29 cellular contexts compared by ENCODE assay signal in genomic region chr12:106915635-106916026, GRCh38. TPM values are rescaled to one million over a fixed set of nuclear protein-coding genes. Genes with fewer than 3 reads are reported as not detected.
A peak's percentile ranks its signal among the peaks of the same experiment; 100 is the strongest.
DNase-seq lines count a peak whose midpoint lies in the region; ATAC-seq and TF ChIP-seq lines count a peak whose summit lies in the region.
"Had no signal": no experiment of that assay in that cellular context is flagged by ENCODE, and none has a peak within 500 bp of the region (broad histone marks: within the 10 kb centered on the region; RNA-seq: fewer than 3 reads in every experiment).

No MANE protein-coding gene starts in this region.

- no peak overlapping the region for H3K4me3 ChIP-seq in testis
- H3K4me3 ChIP-seq: breast epithelium, esophagus muscularis mucosa, left ventricle myocardium inferior, right lobe of liver had no signal

- H3K27me3 Mint-ChIP-seq in activated CD8-positive, alpha-beta T cell treated with anti-CD3 and anti-CD28 coated beads, Interleukin-2, amount 10 ng/mL, durations not matched to agents 7 days and 5 days (ENCODE audit: low read depth) = peaks cover 4% of the 10 kb centered on the region
- peaks cover 12% of the 10 kb centered on the region for H3K27me3 Mint-ChIP-seq in stimulated activated naive CD8-positive, alpha-beta T cell treated with anti-CD3 and anti-CD28 coated beads, Interleukin-15, Interleukin-2, amounts not matched to agents 100 ng/mL and 50 ng/mL, for 24 hours

- H3K27ac ChIP-seq in testis = no peak overlapping the region
- H3K27ac ChIP-seq: breast epithelium, esophagus muscularis mucosa, HL-60, left ventricle myocardium inferior, parathyroid adenoma, right lobe of liver had no signal

- WGBS in testis, 2 donors = 87 to 97% methylated on average over 5 of the region's 5 CpGs

- no peaks in the 10 kb centered on the region for H3K27me3 ChIP-seq in testis
- H3K27me3 ChIP-seq: breast epithelium, right lobe of liver had no signal

- peak; percentile 14 for ATAC-seq in GM21717 (IDR thresholded peaks at IDR 0.05; ENCODE audit: unreplicated experiment)
- no peak for ATAC-seq in activated CD8-positive, alpha-beta T cell treated with anti-CD3 and anti-CD28 coated beads, Interleukin-2, amount 10 ng/mL, durations not matched to agents 7 days and 5 days
- ATAC-seq in HG03135 (IDR thresholded peaks at IDR 0.05; ENCODE audit: unreplicated experiment) = no peak
- ATAC-seq: HepG2, right lobe of liver, Right ventricle myocardium inferior had no signal

- intact Hi-C loops in testis (cut with DNase I; ENCODE audit: low total_unique reads) = no loop called here

- H3K36me3 Mint-ChIP-seq in activated CD8-positive, alpha-beta T cell treated with anti-CD3 and anti-CD28 coated beads, Interleukin-2, amount 10 ng/mL, durations not matched to agents 7 days and 5 days (ENCODE audit: low read depth) = no peaks in the 10 kb centered on the region
- H3K36me3 Mint-ChIP-seq in stimulated activated naive CD8-positive, alpha-beta T cell treated with anti-CD3 and anti-CD28 coated beads, Interleukin-15, Interleukin-2, amounts not matched to agents 100 ng/mL and 50 ng/mL, for 24 hours (ENCODE audit: low read depth) = no peaks in the 10 kb centered on the region
- H3K36me3 Mint-ChIP-seq: mesothelial cell of epicardium had no signal

- H3K36me3 ChIP-seq in testis (ENCODE audit: low read depth, missing control alignments) = no peaks in the 10 kb centered on the region
- H3K36me3 ChIP-seq: breast epithelium, esophagus muscularis mucosa, left ventricle myocardium inferior, right lobe of liver had no signal

- DNase-seq in activated T-cell treated with anti-CD3 and anti-CD28 coated beads, Interleukin-2, amount 50 U/mL, for 48 hours = peak; percentile 42 to 52
- no peak for DNase-seq in activated T-cell treated with anti-CD3 and anti-CD28 coated beads, Interleukin-2, amount 50 U/mL, for 1 hour
- no peak for DNase-seq in activated CD8-positive, alpha-beta T cell treated with anti-CD3 and anti-CD28 coated beads, Interleukin-2, amount 10 ng/mL, durations not matched to agents 7 days and 5 days
- no peak for DNase-seq in testis
- DNase-seq: activated CD4-positive, alpha-beta T cell treated with anti-CD3 and anti-CD28 coated beads, Interleukin-2, amount 50 U/mL, for 1 hour; amniotic stem cell; EL; hippocampal formation; left ventricle myocardium inferior; NCI-H1092 treated with DMSO at 0.1 percent for 48 hours; NCI-H1930; NCI-H345; NCI-H82; OCI-M1; right lobe of liver; substantia nigra; SW 1271 had no signal

- no peak for TF ChIP-seq POLR2A in testis (IDR thresholded peaks at IDR 0.05)

- no peaks in the 10 kb centered on the region for H3K9me3 ChIP-seq in testis
- H3K9me3 ChIP-seq: breast epithelium, esophagus muscularis mucosa, left ventricle myocardium inferior, right lobe of liver had no signal

- no peak overlapping the region for H3K4me3 Mint-ChIP-seq in activated CD8-positive, alpha-beta T cell treated with anti-CD3 and anti-CD28 coated beads, Interleukin-2, amount 10 ng/mL, durations not matched to agents 7 days and 5 days
- H3K4me3 Mint-ChIP-seq in stimulated activated naive CD8-positive, alpha-beta T cell treated with anti-CD3 and anti-CD28 coated beads, Interleukin-15, Interleukin-2, amounts not matched to agents 100 ng/mL and 50 ng/mL, for 24 hours = no peak overlapping the region
- H3K4me3 Mint-ChIP-seq: mesothelial cell of epicardium, nephron had no signal

- peaks cover 39% of the 10 kb centered on the region for H3K4me1 Mint-ChIP-seq in activated CD8-positive, alpha-beta T cell treated with anti-CD3 and anti-CD28 coated beads, Interleukin-2, amount 10 ng/mL, durations not matched to agents 7 days and 5 days (ENCODE audit: low read depth)
- peaks cover 34% of the 10 kb centered on the region for H3K4me1 Mint-ChIP-seq in stimulated activated naive CD8-positive, alpha-beta T cell treated with anti-CD3 and anti-CD28 coated beads, Interleukin-15, Interleukin-2, amounts not matched to agents 100 ng/mL and 50 ng/mL, for 24 hours (ENCODE audit: low read depth)
- H3K4me1 Mint-ChIP-seq: mesothelial cell of epicardium had no signal

- POLR2A ChIA-PET in activated CD8-positive, alpha-beta T cell treated with anti-CD3 and anti-CD28 coated beads, Interleukin-2, amount 10 ng/mL, durations not matched to agents 7 days and 5 days (lab: Charles Lee) = no interaction called here

- CTCF ChIA-PET in activated CD8-positive, alpha-beta T cell treated with anti-CD3 and anti-CD28 coated beads, Interleukin-2, amount 10 ng/mL, durations not matched to agents 7 days and 5 days (lab: Charles Lee) = interaction anchor here (0.7 to 0.8 kb wide), 2 partner anchors 120 to 558 kb away, joined by 3 to 4 read pairs; partner anchors contain the start of gene POLR3B

- H3K27ac Mint-ChIP-seq in activated CD8-positive, alpha-beta T cell treated with anti-CD3 and anti-CD28 coated beads, Interleukin-2, amount 10 ng/mL, durations not matched to agents 7 days and 5 days = peak overlapping the region; percentile 53
- H3K27ac Mint-ChIP-seq in stimulated activated naive CD8-positive, alpha-beta T cell treated with anti-CD3 and anti-CD28 coated beads, Interleukin-15, Interleukin-2, amounts not matched to agents 100 ng/mL and 50 ng/mL, for 24 hours = peak overlapping the region; percentile 77
- H3K27ac Mint-ChIP-seq: CD14-positive monocyte, mesothelial cell of epicardium, nephron had no signal

- no peak for TF ChIP-seq CTCF in testis (IDR thresholded peaks at IDR 0.05)

- no peaks in the 10 kb centered on the region for H3K4me1 ChIP-seq in testis
- H3K4me1 ChIP-seq: breast epithelium, esophagus muscularis mucosa, left ventricle myocardium inferior, parathyroid adenoma, right lobe of liver had no signal

- H3K9me3 Mint-ChIP-seq in activated CD8-positive, alpha-beta T cell treated with anti-CD3 and anti-CD28 coated beads, Interleukin-2, amount 10 ng/mL, durations not matched to agents 7 days and 5 days (ENCODE audit: insufficient read depth) = no peaks in the 10 kb centered on the region
- H3K9me3 Mint-ChIP-seq in stimulated activated naive CD8-positive, alpha-beta T cell treated with anti-CD3 and anti-CD28 coated beads, Interleukin-15, Interleukin-2, amounts not matched to agents 100 ng/mL and 50 ng/mL, for 24 hours = no peaks in the 10 kb centered on the region
- H3K9me3 Mint-ChIP-seq: mesothelial cell of epicardium, nephron had no signal

RNA-seq across cellular contexts. Expression of gene TMEM263, which starts 40.1 kb away (rescaled TPM):
- 10 to 100 TPM; 25.8 to 26.7 TPM for total RNA-seq in activated CD8-positive, alpha-beta T cell treated with anti-CD3 and anti-CD28 coated beads, Interleukin-2, amount 10 ng/mL, durations not matched to agents 7 days and 5 days
- 10 to 100 TPM; 40.5 to 45.3 TPM for total RNA-seq in testis
- 33.6 TPM for polyA plus RNA-seq in testis (ENCODE audit: insufficient read depth, low read depth, low replicate concordance)

Comparison
In these comparisons a context has a peak if more than half of its experiments do, and no peak if none do; other contexts are left out.
1. DNase-seq: peak in activated T-cell treated with anti-CD3 and anti-CD28 coated beads, Interleukin-2, amount 50 U/mL, for 48 hours (2 of 2); none in activated T-cell treated with anti-CD3 and anti-CD28 coated beads, Interleukin-2, amount 50 U/mL, for 1 hour (single experiment), activated CD8-positive, alpha-beta T cell treated with anti-CD3 and anti-CD28 coated beads, Interleukin-2, amount 10 ng/mL, durations not matched to agents 7 days and 5 days (single experiment) and testis (single experiment).